In the genomic region with DNA sequence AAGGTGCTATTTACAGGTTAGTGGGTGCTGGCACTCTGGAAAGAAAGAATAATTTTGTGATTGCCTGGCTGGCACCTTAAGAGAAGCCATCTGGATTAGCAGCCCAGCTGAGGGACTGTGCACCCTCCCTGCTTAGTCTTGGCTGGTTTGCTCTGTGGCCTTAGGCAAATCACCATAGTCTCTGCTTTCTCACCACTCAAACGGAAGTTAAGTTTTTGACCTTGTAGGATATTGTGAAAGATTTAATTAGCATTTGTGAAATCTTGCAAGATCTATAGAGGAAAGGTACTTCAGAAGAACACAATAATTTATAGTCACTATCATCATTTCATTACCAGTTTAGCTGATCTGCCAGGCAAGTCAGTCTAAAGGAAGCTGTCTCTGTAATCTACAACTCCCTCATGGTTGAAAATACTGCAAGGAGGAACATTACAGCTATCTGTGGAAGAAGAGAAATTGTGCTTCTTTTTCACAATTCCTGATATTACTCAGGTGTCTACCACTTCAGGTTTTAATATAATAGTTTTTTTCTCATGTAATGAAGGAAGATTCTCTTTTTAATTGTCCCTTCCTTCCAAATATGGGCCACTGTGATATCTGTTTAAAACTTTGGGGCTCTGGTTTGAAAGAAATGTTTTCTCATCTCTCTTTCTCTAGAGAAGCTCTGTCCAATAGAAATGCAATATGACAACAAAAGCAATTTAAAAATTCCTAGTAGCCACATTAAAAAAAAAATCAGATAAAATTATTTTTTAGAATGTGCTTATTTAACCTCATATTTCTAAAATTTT, we compare ENCODE assay signal across 9 cellular contexts.
DNase-seq lines count a peak whose midpoint lies in the region; ATAC-seq and TF ChIP-seq lines count a peak whose summit lies in the region.
"Had no signal": no experiment of that assay in that cellular context is flagged by ENCODE, and none has a peak within 500 bp of the region (broad histone marks: within the 10 kb centered on the region; RNA-seq: fewer than 3 reads in every experiment).

No MANE protein-coding gene starts in this region.

- TF ChIP-seq CTCF in GM12865 (IDR thresholded peaks at IDR 0.05; ENCODE audit: insufficient read depth, low read depth, low read length, missing control alignments) (no peak), HFFc6 (IDR thresholded peaks at IDR 0.05) (no peak), glutamatergic neuron (IDR thresholded peaks at IDR 0.05; ENCODE audit: partially characterized antibody, unreplicated experiment) (no peak)

- no peaks in the 10 kb centered on the region for H3K36me3 Mint-ChIP-seq in HFFc6 (ENCODE audit: low read depth)
- no peaks in the 10 kb centered on the region for H3K36me3 Mint-ChIP-seq in glutamatergic neuron (ENCODE audit: unreplicated experiment)

- H3K4me1 Mint-ChIP-seq in HFFc6 (ENCODE audit: low read depth) (peaks cover 20% of the 10 kb centered on the region), glutamatergic neuron (ENCODE audit: low read depth, unreplicated experiment) (no peaks in the 10 kb centered on the region)

- H3K9me3 Mint-ChIP-seq in HFFc6, result no peaks in the 10 kb centered on the region
- peaks cover 1% of the 10 kb centered on the region for H3K9me3 Mint-ChIP-seq in glutamatergic neuron (ENCODE audit: unreplicated experiment)

- DNase-seq in GM12865 (ENCODE audit: low read depth), result peak; percentile 90
- DNase-seq in SKM-1 treated with dmso at 0.1 percent for 144 hours (lab: John Stamatoyannopoulos, UW; ENCODE audit: unreplicated experiment), result peak; percentile 91
- DNase-seq in LoVo (ENCODE audit: low spot score), result no peak
- no peak for DNase-seq in HFFc6
- DNase-seq in cardiac septum (ENCODE audit: low spot score), result no peak
- DNase-seq in glutamatergic neuron, result no peak
- DNase-seq: trophoblast cell had no signal

- peak; percentile 72 for ATAC-seq in GM19463 (IDR thresholded peaks at IDR 0.05; ENCODE audit: unreplicated experiment)
- peak; percentile 79 for ATAC-seq in HG03108 (IDR thresholded peaks at IDR 0.05; ENCODE audit: unreplicated experiment)

- intact Hi-C loops in cardiac septum (cut with DNase I), result no loop called here

- H3K4me3 Mint-ChIP-seq in HFFc6, result no peak overlapping the region
- H3K4me3 Mint-ChIP-seq in glutamatergic neuron (ENCODE audit: unreplicated experiment), result no peak overlapping the region

- no peaks in the 10 kb centered on the region for H3K27me3 Mint-ChIP-seq in HFFc6 (ENCODE audit: insufficient read depth)
- no peaks in the 10 kb centered on the region for H3K27me3 Mint-ChIP-seq in glutamatergic neuron (ENCODE audit: unreplicated experiment)

- no peak overlapping the region for H3K27ac Mint-ChIP-seq in HFFc6
- H3K27ac Mint-ChIP-seq in glutamatergic neuron (ENCODE audit: unreplicated experiment), result no peak overlapping the region

- H3K4me3 ChIP-seq in GM12865 (ENCODE audit: low read depth, low read length), result peak overlapping the region; percentile 52

Comparison
In these comparisons a context has a peak if more than half of its experiments do, and no peak if none do; other contexts are left out.
1. DNase-seq: peak in GM12865 (single experiment) and SKM-1 treated with dmso at 0.1 percent for 144 hours (single experiment); none in LoVo (single experiment), HFFc6 (single experiment), cardiac septum (single experiment) and glutamatergic neuron (single experiment).